Comparison of ENCODE assay signal across 1 cellular context in genomic region chr6:44291841-44292240, GRCh38.
TF ChIP-seq lines count a peak whose summit lies in the region.

No MANE protein-coding gene starts in this region.

TF ChIP-seq in HepG2, 621 proteins besides CTCF, POLR2A, EP300 and RAD21:
- no peak for TF ChIP-seq ZNF18 (CRISPR knock-in tag; IDR thresholded peaks at IDR 0.05; ENCODE audit: insufficient replicate concordance)
- no peak for TF ChIP-seq ZNF580 (CRISPR knock-in tag; IDR thresholded peaks at IDR 0.05; ENCODE audit: borderline replicate concordance, low read depth)
- TF ChIP-seq GZF1 (CRISPR knock-in tag; IDR thresholded peaks at IDR 0.05), result no peak
- TF ChIP-seq RXRB (CRISPR knock-in tag; IDR thresholded peaks at IDR 0.05; ENCODE audit: borderline replicate concordance), result no peak
- TF ChIP-seq ZNF318 (CRISPR knock-in tag; IDR thresholded peaks at IDR 0.05), result no peak
- no peak for TF ChIP-seq THAP9 (CRISPR knock-in tag; IDR thresholded peaks at IDR 0.05; ENCODE audit: borderline replicate concordance)
- no peak for TF ChIP-seq MXD3 (CRISPR knock-in tag; IDR thresholded peaks at IDR 0.05)
- no peak for TF ChIP-seq BRF2 (CRISPR knock-in tag; IDR thresholded peaks at IDR 0.05)
- TF ChIP-seq ZNF33A (CRISPR knock-in tag; IDR thresholded peaks at IDR 0.05; ENCODE audit: borderline replicate concordance), result no peak
- TF ChIP-seq ZNF407 (CRISPR knock-in tag; IDR thresholded peaks at IDR 0.05; ENCODE audit: not compliant biosample characterization), result no peak
- TF ChIP-seq ARNT (IDR thresholded peaks at IDR 0.05), result no peak
- no peak for TF ChIP-seq EED (CRISPR knock-in tag; IDR thresholded peaks at IDR 0.05)
- TF ChIP-seq HNRNPK (IDR thresholded peaks at IDR 0.05; ENCODE audit: low read depth, low read length, poor library complexity, severe bottlenecking), result no peak
- TF ChIP-seq ZNF784 (CRISPR knock-in tag; IDR thresholded peaks at IDR 0.05; ENCODE audit: borderline replicate concordance), result no peak
- no peak for TF ChIP-seq HDAC1 (CRISPR knock-in tag; IDR thresholded peaks at IDR 0.05)
- TF ChIP-seq E2F2 (CRISPR knock-in tag; IDR thresholded peaks at IDR 0.05; ENCODE audit: borderline replicate concordance), result no peak
